Comparison of ENCODE assay signal across 8 cellular contexts in the genomic region with DNA sequence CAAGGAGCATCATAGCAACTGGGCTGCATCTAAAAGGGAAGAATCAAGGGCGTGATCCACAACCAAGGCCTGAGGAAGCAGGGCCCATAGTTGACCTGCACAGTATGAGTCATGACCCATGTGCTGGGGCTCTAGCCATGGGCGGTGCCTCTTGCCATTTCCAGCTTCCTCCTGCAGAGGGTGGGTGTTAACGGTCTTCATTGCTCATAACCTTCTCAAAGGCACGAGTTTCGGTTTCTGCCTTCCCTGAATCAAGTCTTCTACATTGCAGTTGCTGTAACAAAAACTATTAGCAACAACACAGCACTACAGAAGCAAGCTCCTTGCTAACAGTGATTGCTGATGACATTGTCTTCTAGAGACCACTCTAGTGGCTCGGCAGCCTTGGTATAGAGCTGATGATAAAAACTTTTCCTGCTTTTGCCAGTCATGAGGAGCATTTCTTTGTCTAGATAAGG.
DNase-seq lines count a peak whose midpoint lies in the region; ATAC-seq and TF ChIP-seq lines count a peak whose summit lies in the region.

No MANE protein-coding gene starts in this region.

- H2BK15ac ChIP-seq in mesendoderm (replicated peaks; ENCODE audit: low read depth), result no peak overlapping the region

- H3K9me3 Mint-ChIP-seq in central memory CD8-positive, alpha-beta T cell, result no peaks in the 10 kb centered on the region

- no peak overlapping the region for H3K23ac ChIP-seq in mesendoderm (ENCODE audit: low read length)

- H3K56ac ChIP-seq in mesendoderm (ENCODE audit: low read length), result no peak overlapping the region

- DNase-seq in activated T-cell treated with anti-CD3 and anti-CD28 coated beads for 48 hours (ENCODE audit: low read depth), result peak; percentile 54
- no peak for DNase-seq in activated T-cell treated with anti-CD3 and anti-CD28 coated beads for 4 hours
- DNase-seq in SJSA1 (ENCODE audit: low read depth in 1 of 2, low spot score in 2 of 2), result peak; percentile 51 to 73
- peak in 1 of 2 donors; percentile 15 for DNase-seq in central memory CD8-positive, alpha-beta T cell (ENCODE audit: low spot score in 2 of 2)
- DNase-seq in mesendoderm, result peak; percentile 72
- peak; percentile 26 to 72 for DNase-seq in tibial nerve (ENCODE audit: low spot score in 2 of 2)
- no peak for DNase-seq in NCI-H2227 treated with DMSO at 0.1 percent for 48 hours (lab: John Stamatoyannopoulos, UW)

- H3K27ac ChIP-seq in SJSA1 (peak overlapping the region; percentile 80), mesendoderm (ENCODE audit: low read depth, low read length) (no peak overlapping the region), tibial nerve (peak overlapping the region in 3 of 4 donors; percentile 45 to 83 (median 77))

- peak overlapping the region; percentile 36 for H3K27ac Mint-ChIP-seq in central memory CD8-positive, alpha-beta T cell (ENCODE audit: low read depth)

- no peak overlapping the region for H4K5ac ChIP-seq in mesendoderm (ENCODE audit: low read length)

- H3K9me3 ChIP-seq in SJSA1 (replicated peaks), result no peaks in the 10 kb centered on the region
- no peaks in the 10 kb centered on the region for H3K9me3 ChIP-seq in tibial nerve

- no peak overlapping the region for H4K8ac ChIP-seq in mesendoderm (ENCODE audit: low read depth, low read length)

- H3K79me2 ChIP-seq in mesendoderm (ENCODE audit: control insufficient read depth, insufficient read depth, low read length), result no peaks in the 10 kb centered on the region

- peak in 1 of 2 donors; percentile 70 for TF ChIP-seq EP300 in tibial nerve (IDR thresholded peaks at IDR 0.05)

- no peak overlapping the region for H3K9ac ChIP-seq in mesendoderm (ENCODE audit: low read length)

- no peak for TF ChIP-seq POLR2A in tibial nerve (IDR thresholded peaks at IDR 0.05)

- H2BK120ac ChIP-seq in mesendoderm (ENCODE audit: low read depth, low read length), result no peak overlapping the region

- H3K27me3 ChIP-seq in SJSA1 (replicated peaks) (no peaks in the 10 kb centered on the region), mesendoderm (ENCODE audit: insufficient read depth, low read length, poor library complexity) (no peaks in the 10 kb centered on the region), tibial nerve (no peaks in the 10 kb centered on the region)

- no peak overlapping the region for H2AK5ac ChIP-seq in mesendoderm (ENCODE audit: low read length)

- H2BK5ac ChIP-seq in mesendoderm (ENCODE audit: low read length), result no peak overlapping the region

- no peaks in the 10 kb centered on the region for H3K27me3 Mint-ChIP-seq in central memory CD8-positive, alpha-beta T cell

- H3K4me3 Mint-ChIP-seq in central memory CD8-positive, alpha-beta T cell, result peak overlapping the region; percentile 34

- H3K36me3 Mint-ChIP-seq in central memory CD8-positive, alpha-beta T cell (ENCODE audit: insufficient read depth), result no peaks in the 10 kb centered on the region

- no peak overlapping the region for H3K4me2 ChIP-seq in mesendoderm (ENCODE audit: low read length)

- WGBS in mesendoderm (ENCODE audit: extremely low coverage, insufficient coverage, low lambda C conversion rate), result no CpG with 5 or more reads among the region's 6 CpGs
- WGBS in tibial nerve, 2 donors, result 60 to 63% methylated on average over 6 of the region's 6 CpGs

- ATAC-seq in HG03103 (IDR thresholded peaks at IDR 0.05; ENCODE audit: low read depth, unreplicated experiment), result peak; percentile 71
- ATAC-seq in central memory CD8-positive, alpha-beta T cell (replicated peaks; ENCODE audit: extremely low read depth, poor library complexity, severe bottlenecking), result peak; percentile 84

- peak in 2 of 5 experiments; percentile 12 to 23 for TF ChIP-seq CTCF in tibial nerve (IDR thresholded peaks at IDR 0.05)

- H3K79me1 ChIP-seq in mesendoderm (ENCODE audit: low read length), result no peaks in the 10 kb centered on the region

- H3K4me1 ChIP-seq in SJSA1 (replicated peaks) (peaks cover 16% of the 10 kb centered on the region), mesendoderm (ENCODE audit: control insufficient read depth, low read depth, low read length) (no peaks in the 10 kb centered on the region), tibial nerve (no peaks in the 10 kb centered on the region)

- no peak overlapping the region for H3K18ac ChIP-seq in mesendoderm (ENCODE audit: low read length)

- no peak overlapping the region for H3K4ac ChIP-seq in mesendoderm (ENCODE audit: low read depth, low read length)

- H3K36me3 ChIP-seq in SJSA1 (no peaks in the 10 kb centered on the region), mesendoderm (ENCODE audit: control insufficient read depth, insufficient read depth, low read length) (no peaks in the 10 kb centered on the region), tibial nerve (no peaks in the 10 kb centered on the region)

- peaks cover 14% of the 10 kb centered on the region for H3K4me1 Mint-ChIP-seq in central memory CD8-positive, alpha-beta T cell

- no peak overlapping the region for H3K4me3 ChIP-seq in SJSA1
- no peak overlapping the region for H3K4me3 ChIP-seq in mesendoderm (ENCODE audit: low read length)
- H3K4me3 ChIP-seq in tibial nerve, result no peak overlapping the region

Comparison
In these comparisons a context has a peak if more than half of its experiments do, and no peak if none do; other contexts are left out.
1. DNase-seq: peak in activated T-cell treated with anti-CD3 and anti-CD28 coated beads for 48 hours (single experiment), SJSA1 (2 of 2), mesendoderm (single experiment) and tibial nerve (2 of 2); none in activated T-cell treated with anti-CD3 and anti-CD28 coated beads for 4 hours (single experiment) and NCI-H2227 treated with DMSO at 0.1 percent for 48 hours (single experiment).